12 cellular contexts compared by ENCODE assay signal in the genomic region with DNA sequence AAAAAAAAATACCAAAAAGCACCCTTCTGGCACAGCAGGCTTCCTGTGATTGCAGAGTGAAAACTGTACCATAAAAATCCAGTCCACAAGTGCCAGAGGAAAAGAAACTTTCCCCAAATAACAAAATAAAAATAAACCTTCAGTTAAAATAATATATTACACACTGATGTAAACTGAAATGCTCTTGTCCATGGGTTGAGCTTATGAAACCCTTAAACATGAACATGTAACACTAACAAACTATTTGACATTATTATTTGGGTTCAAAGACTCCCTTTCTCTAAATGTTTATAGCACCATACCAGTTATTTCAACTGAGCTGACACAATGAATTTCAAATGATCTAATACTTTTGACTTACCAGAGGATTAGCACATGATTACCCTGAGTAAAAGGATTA.
"Had no signal": no experiment of that assay in that cellular context is flagged by ENCODE, and none has a peak within 500 bp of the region (broad histone marks: within the 10 kb centered on the region; RNA-seq: fewer than 3 reads in every experiment).

No MANE protein-coding gene starts in this region.

- H3K27me3 ChIP-seq: body of pancreas, foreskin keratinocyte, neutrophil, thyroid gland had no signal

- H3K4me3 Mint-ChIP-seq: activated CD4-positive, alpha-beta T cell treated with anti-CD3 and anti-CD28 coated beads, Interleukin-2, amount 10 ng/mL, durations not matched to agents 24 days and 14 days; naive thymus-derived CD4-positive, alpha-beta T cell; WTC11 had no signal

- DNase-seq: activated CD4-positive, alpha-beta T cell treated with anti-CD3 and anti-CD28 coated beads, Interleukin-2, amount 10 ng/mL, durations not matched to agents 24 days and 14 days; activated naive CD4-positive, alpha-beta T cell treated with anti-CD3 and anti-CD28 coated beads, Interleukin-2, amount 50 U/mL, for 16 hours; body of pancreas; dermis blood vessel endothelial cell; foreskin keratinocyte; left colon; naive thymus-derived CD4-positive, alpha-beta T cell; T-helper 1 cell; thyroid gland had no signal

- H3K9me3 Mint-ChIP-seq: activated CD4-positive, alpha-beta T cell treated with anti-CD3 and anti-CD28 coated beads, Interleukin-2, amount 10 ng/mL, durations not matched to agents 24 days and 14 days; WTC11 had no signal

- H3K27ac ChIP-seq: body of pancreas, foreskin keratinocyte, neutrophil, thyroid gland had no signal

- H3K27ac Mint-ChIP-seq: activated CD4-positive, alpha-beta T cell treated with anti-CD3 and anti-CD28 coated beads, Interleukin-2, amount 10 ng/mL, durations not matched to agents 24 days and 14 days; naive thymus-derived CD4-positive, alpha-beta T cell had no signal

- H3K36me3 Mint-ChIP-seq: naive thymus-derived CD4-positive, alpha-beta T cell; WTC11 had no signal

- H3K4me1 Mint-ChIP-seq: activated CD4-positive, alpha-beta T cell treated with anti-CD3 and anti-CD28 coated beads, Interleukin-2, amount 10 ng/mL, durations not matched to agents 24 days and 14 days; naive thymus-derived CD4-positive, alpha-beta T cell had no signal

- H3K4me3 ChIP-seq: body of pancreas, thyroid gland had no signal

- H3K36me3 ChIP-seq: neutrophil, thyroid gland had no signal

- H3K4me1 ChIP-seq: body of pancreas, foreskin keratinocyte had no signal

- ATAC-seq: body of pancreas; foreskin keratinocyte; left colon; naive thymus-derived CD4-positive, alpha-beta T cell; sciatic nerve; WTC11 had no signal

- H3K27me3 Mint-ChIP-seq: activated CD4-positive, alpha-beta T cell treated with anti-CD3 and anti-CD28 coated beads, Interleukin-2, amount 10 ng/mL, durations not matched to agents 24 days and 14 days; naive thymus-derived CD4-positive, alpha-beta T cell had no signal

- H3K9me3 ChIP-seq: body of pancreas, neutrophil, thyroid gland had no signal
